Comparison of ENCODE assay signal across 8 cellular contexts in the genomic region with DNA sequence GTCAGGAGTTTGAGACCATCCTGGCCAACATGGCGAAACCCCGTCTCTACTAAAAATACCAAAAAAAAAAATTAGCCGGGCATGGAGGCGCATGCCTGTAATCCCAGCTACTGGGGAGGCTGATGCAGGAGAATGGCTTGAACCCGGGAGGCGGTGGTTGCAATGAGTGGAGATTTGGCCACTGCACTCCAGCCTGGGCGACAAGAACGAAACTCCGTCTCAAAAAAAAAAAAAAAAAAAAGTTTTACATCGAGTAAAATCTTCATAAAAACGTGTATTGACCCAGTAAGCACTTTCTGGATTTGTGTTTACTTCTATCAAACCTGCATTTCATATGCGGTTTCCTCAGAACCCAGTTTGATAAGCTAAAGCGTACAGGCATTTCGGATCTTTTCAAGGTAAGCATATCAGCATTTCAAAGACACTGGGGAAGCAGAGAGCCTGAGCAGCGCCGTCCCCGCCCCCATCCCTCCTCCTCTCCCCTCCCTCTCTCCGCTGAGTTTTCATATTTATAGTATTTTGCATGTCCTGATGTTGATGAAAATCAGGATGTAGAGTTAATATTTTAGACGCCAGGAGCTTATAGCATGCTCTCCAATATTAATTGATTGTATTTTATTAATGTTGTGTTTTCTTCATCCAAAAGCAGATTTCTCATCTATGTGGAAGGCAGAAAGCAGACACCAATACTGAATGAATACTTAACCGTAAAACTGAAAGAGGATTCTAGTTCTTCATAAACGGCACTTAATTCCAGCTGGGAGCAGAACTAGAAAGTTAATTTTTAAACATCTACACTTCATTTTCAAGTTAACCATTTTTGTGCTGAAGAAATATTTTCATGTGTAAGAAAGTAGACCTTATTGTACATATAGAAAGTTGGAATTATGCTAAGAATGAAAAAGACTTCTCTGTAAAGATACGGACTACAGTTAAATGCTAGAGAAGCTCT. TPM values are rescaled to one million over a fixed set of nuclear protein-coding genes. Genes with fewer than 3 reads are reported as not detected.
DNase-seq lines count a peak whose midpoint lies in the region; ATAC-seq and TF ChIP-seq lines count a peak whose summit lies in the region.

No MANE protein-coding gene starts in this region.

- H3K27me3 Mint-ChIP-seq in CD14-positive monocyte (ENCODE audit: low read depth in 3 of 3), result peaks cover 2 to 15% (median 8%) of the 10 kb centered on the region in 3 donors

- TF ChIP-seq CTCF in CD14-positive monocyte (IDR thresholded peaks at IDR 0.05) (no peak), coronary artery (IDR thresholded peaks at IDR 0.05) (no peak)

- H3K27me3 ChIP-seq in neuronal stem cell (ENCODE audit: control insufficient read depth in 3 of 3, insufficient read depth in 3 of 3, low read depth in 1 of 3, low read length in 3 of 3), result no peaks in the 10 kb centered on the region

- no peaks in the 10 kb centered on the region for H3K36me3 ChIP-seq in neuronal stem cell (replicated peaks in 1 of 2; ENCODE audit: control insufficient read depth in 2 of 2, insufficient read depth in 2 of 2, low read length in 2 of 2)

- H4K8ac ChIP-seq in neuronal stem cell (ENCODE audit: low read depth, low read length), result no peak overlapping the region

- no peak overlapping the region for H2BK5ac ChIP-seq in neuronal stem cell (ENCODE audit: low read length)

- H4K91ac ChIP-seq in neuronal stem cell (ENCODE audit: low read depth, low read length, poor library complexity), result no peak overlapping the region

- H2AFZ ChIP-seq in neuronal stem cell (ENCODE audit: low read length), result peak overlapping the region; percentile 19

- H3K14ac ChIP-seq in neuronal stem cell (ENCODE audit: low read length), result no peak overlapping the region

- H3K18ac ChIP-seq in neuronal stem cell (ENCODE audit: low read length), result no peak overlapping the region

- no peak overlapping the region for H2BK120ac ChIP-seq in neuronal stem cell (ENCODE audit: low read depth, low read length)

- H2AK5ac ChIP-seq in neuronal stem cell (ENCODE audit: low read depth, low read length), result no peak overlapping the region

- peaks cover 0 to 2% (median under 1%) of the 10 kb centered on the region in 7 donors for H3K9me3 Mint-ChIP-seq in CD14-positive monocyte

- no peaks in the 10 kb centered on the region for H3K9me3 ChIP-seq in neuronal stem cell (replicated peaks in 1 of 2; ENCODE audit: control insufficient read depth in 2 of 2, insufficient read depth in 1 of 2, low read depth in 1 of 2, low read length in 2 of 2)

- peak overlapping the region; percentile 63 for H3K4me3 ChIP-seq in coronary artery
- H3K4me3 ChIP-seq in neuronal stem cell (ENCODE audit: low read length in 2 of 2), result no peak overlapping the region

- ATAC-seq in GM21367 (IDR thresholded peaks at IDR 0.05; ENCODE audit: unreplicated experiment), result no peak

- H3K27ac Mint-ChIP-seq in CD14-positive monocyte, result no peak overlapping the region

- WGBS in neuronal stem cell (ENCODE audit: extremely low coverage in 2 of 2, insufficient read length in 2 of 2, insufficient replicate concordance in 1 of 2), 2 donors, result no CpG with 5 or more reads among the region's 22 CpGs

- H3K4ac ChIP-seq in neuronal stem cell (ENCODE audit: low read length), result no peak overlapping the region

- in situ Hi-C loops in G401 (cut with HindIII; ENCODE audit: low sequenced_read_pairs), result no loop called here

- H3K4me3 Mint-ChIP-seq in CD14-positive monocyte, result peak overlapping the region; percentile 51 to 59

- peak overlapping the region; percentile 11 for H3K4me2 ChIP-seq in neuronal stem cell (ENCODE audit: insufficient read depth, low read length, poor library complexity, severe bottlenecking)

- H3K36me3 Mint-ChIP-seq in CD14-positive monocyte, result no peaks in the 10 kb centered on the region

- H3K4me1 Mint-ChIP-seq in CD14-positive monocyte, result peaks cover 9% of the 10 kb centered on the region

- DNase-seq in CD14-positive monocyte (ENCODE audit: low spot score) (no peak), NCI-H146 (lab: John Stamatoyannopoulos, UW) (peak; percentile 39), coronary artery (ENCODE audit: low spot score) (no peak), neuronal stem cell (ENCODE audit: low spot score) (no peak), KG1 (lab: John Stamatoyannopoulos, UW) (no peak), G401 (ENCODE audit: low spot score) (no peak), NCI-H1694 treated with DMSO at 0.1 percent for 48 hours (lab: John Stamatoyannopoulos, UW) (no peak)

- no peak overlapping the region for H3K23ac ChIP-seq in neuronal stem cell (ENCODE audit: low read depth, low read length, poor library complexity)

- no peaks in the 10 kb centered on the region for H3K79me1 ChIP-seq in neuronal stem cell (ENCODE audit: low read depth, low read length)

- H3K27ac ChIP-seq in coronary artery, result no peak overlapping the region
- H3K27ac ChIP-seq in neuronal stem cell (replicated peaks; ENCODE audit: low read length), result no peak overlapping the region

- no peak overlapping the region for H2BK15ac ChIP-seq in neuronal stem cell (ENCODE audit: low read length)

- H3K9ac ChIP-seq in neuronal stem cell (ENCODE audit: low read depth, low read length, poor library complexity), result no peak overlapping the region

- H2BK12ac ChIP-seq in neuronal stem cell (ENCODE audit: low read length), result no peak overlapping the region

- peaks cover 3 to 11% of the 10 kb centered on the region in 2 donors for H3K4me1 ChIP-seq in neuronal stem cell (ENCODE audit: control insufficient read depth in 2 of 2, insufficient read depth in 1 of 2, low read depth in 1 of 2, low read length in 2 of 2)

- intact Hi-C loops in CD14-positive monocyte (cut with micrococcal nuclease), result no loop called here

RNA-seq across cellular contexts. Expression of a gene that starts 9.2 kb away (rescaled TPM):
- under 1 TPM in 1 of 2 donors, not detected in 1; 0.09 TPM for polyA plus RNA-seq in CD14-positive monocyte
- 16.8 TPM for polyA plus RNA-seq in neuronal stem cell (2013, experiment 1 of 2)
- 16.3 TPM for polyA plus RNA-seq in neuronal stem cell (2013, experiment 2 of 2)
- 14.0 and 19.3 TPM in 2 replicates for total RNA-seq in G401 (2014; rRNA removed; shearing (Covaris generic))

RNA-seq across cellular contexts. Expression of a gene that starts 51.7 kb away (rescaled TPM):
- under 1 TPM; 0.09 to 0.13 TPM for polyA plus RNA-seq in CD14-positive monocyte
- 0.22 TPM for polyA plus RNA-seq in neuronal stem cell (2013, experiment 1 of 2)
- 0.22 TPM for polyA plus RNA-seq in neuronal stem cell (2013, experiment 2 of 2)
- total RNA-seq in G401 (2014; rRNA removed; shearing (Covaris generic)), result 0.49 and 0.54 TPM in 2 replicates
